Comparison of ENCODE assay signal across 27 cellular contexts in the genomic region with DNA sequence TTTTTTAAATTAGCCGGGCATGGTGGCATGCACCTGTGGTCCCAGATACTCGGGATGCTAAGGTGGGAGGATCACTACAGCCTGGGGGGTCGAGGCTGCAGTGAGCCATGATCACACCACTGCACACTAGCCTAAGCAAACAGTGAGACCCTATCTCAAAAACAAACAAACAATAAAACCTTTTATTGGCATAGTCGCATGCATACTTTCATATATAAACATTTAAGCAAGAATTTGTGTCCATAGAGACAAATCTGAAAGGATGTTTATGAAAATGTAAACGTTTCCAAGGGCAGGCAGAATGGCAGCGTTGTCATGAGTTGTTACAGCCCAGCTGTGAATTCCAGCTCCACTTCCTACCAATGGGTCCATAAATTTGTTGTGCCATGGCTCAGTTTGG.
"Had no signal": no experiment of that assay in that cellular context is flagged by ENCODE, and none has a peak within 500 bp of the region (broad histone marks: within the 10 kb centered on the region; RNA-seq: fewer than 3 reads in every experiment).

No MANE protein-coding gene starts in this region.

- H3K4me1 ChIP-seq: upper lobe of right lung had no signal

- H3K36me3 ChIP-seq: cardiac muscle cell, heart left ventricle, stomach, upper lobe of right lung, WERI-Rb-1 had no signal

- H3K4me3 ChIP-seq: body of pancreas, cardiac muscle cell, heart left ventricle, smooth muscle cell, stomach, upper lobe of right lung had no signal

- H3K27ac ChIP-seq: body of pancreas, cardiac muscle cell, epithelial cell of prostate, stomach, upper lobe of right lung, WERI-Rb-1 had no signal

- H3K27ac Mint-ChIP-seq: activated CD4-positive, alpha-beta T cell treated with anti-CD3 and anti-CD28 coated beads, Interleukin-2, amount 10 ng/mL, durations not matched to agents 7 days and 5 days; activated CD8-positive, alpha-beta memory T cell treated with anti-CD3 and anti-CD28 coated beads, Interleukin-2, amount 10 ng/mL, durations not matched to agents 7 days and 5 days; activated CD8-positive, alpha-beta T cell treated with anti-CD3 and anti-CD28 coated beads for 36 hours; activated naive CD4-positive, alpha-beta T cell treated with anti-CD3 and anti-CD28 coated beads, Interleukin-2, amount 10 ng/mL, durations not matched to agents 7 days and 5 days; memory B cell; naive B cell; stimulated activated memory B cell treated with anti-CD40 and anti-IgM and Interleukin-4, amounts not matched to agents 10 μg/mL and 1 μg/mL and 100 μg/mL, for 72 hours; T-cell; T-helper 2 cell treated with Interferon-gamma antibody and Interleukin-4, amounts not matched to agents 5 μg/mL and 100 μg/mL, for 36 hours had no signal

- H3K4me1 Mint-ChIP-seq: activated CD4-positive, alpha-beta T cell treated with anti-CD3 and anti-CD28 coated beads, Interleukin-2, amount 10 ng/mL, durations not matched to agents 7 days and 5 days; activated CD8-positive, alpha-beta memory T cell treated with anti-CD3 and anti-CD28 coated beads, Interleukin-2, amount 10 ng/mL, durations not matched to agents 7 days and 5 days; activated naive CD4-positive, alpha-beta T cell treated with anti-CD3 and anti-CD28 coated beads, Interleukin-2, amount 10 ng/mL, durations not matched to agents 7 days and 5 days; memory B cell; naive B cell; stimulated activated memory B cell treated with anti-CD40 and anti-IgM and Interleukin-4, amounts not matched to agents 10 μg/mL and 1 μg/mL and 100 μg/mL, for 72 hours; T-cell had no signal

- H3K27me3 ChIP-seq: body of pancreas, cardiac muscle cell, heart left ventricle, stomach, upper lobe of right lung had no signal

- DNase-seq: activated CD4-positive, alpha-beta T cell treated with anti-CD3 and anti-CD28 coated beads, Interleukin-2, amount 10 ng/mL, durations not matched to agents 7 days and 5 days; activated CD4-positive, CD25-positive, alpha-beta regulatory T cell treated with anti-CD3 and anti-CD28 coated beads, Interleukin-2, amount 50 U/mL, for 72 hours; activated CD8-positive, alpha-beta memory T cell treated with anti-CD3 and anti-CD28 coated beads, Interleukin-2, amount 10 ng/mL, durations not matched to agents 7 days and 5 days; activated CD8-positive, alpha-beta T cell treated with anti-CD3 and anti-CD28 coated beads for 36 hours; activated effector memory CD4-positive, alpha-beta T cell treated with anti-CD3 and anti-CD28 coated beads, Interleukin-2, amount 50 U/mL, for 16 hours; activated naive CD4-positive, alpha-beta T cell treated with anti-CD3 and anti-CD28 coated beads, Interleukin-2, amount 10 ng/mL, durations not matched to agents 7 days and 5 days; activated T-cell treated with anti-CD3 and anti-CD28 coated beads for 4 hours; amygdala; body of pancreas; heart left ventricle; islet precursor cell; left cardiac atrium; naive B cell; posterior cingulate gyrus; stimulated activated CD4-positive, alpha-beta T cell treated with anti-CD3 and anti-CD28 coated beads, Interleukin-15, amount 100 ng/mL, for 24 hours; stomach; T-cell; upper lobe of right lung; WERI-Rb-1 had no signal

- H3K9me3 Mint-ChIP-seq: activated CD4-positive, alpha-beta T cell treated with anti-CD3 and anti-CD28 coated beads, Interleukin-2, amount 10 ng/mL, durations not matched to agents 7 days and 5 days; activated CD8-positive, alpha-beta T cell treated with anti-CD3 and anti-CD28 coated beads for 36 hours; activated naive CD4-positive, alpha-beta T cell treated with anti-CD3 and anti-CD28 coated beads, Interleukin-2, amount 10 ng/mL, durations not matched to agents 7 days and 5 days; T-cell; T-helper 2 cell treated with Interferon-gamma antibody and Interleukin-4, amounts not matched to agents 5 μg/mL and 100 μg/mL, for 36 hours had no signal

- H3K27me3 Mint-ChIP-seq: activated naive CD4-positive, alpha-beta T cell treated with anti-CD3 and anti-CD28 coated beads, Interleukin-2, amount 10 ng/mL, durations not matched to agents 7 days and 5 days had no signal

- ATAC-seq: activated CD8-positive, alpha-beta memory T cell treated with anti-CD3 and anti-CD28 coated beads, Interleukin-2, amount 10 ng/mL, durations not matched to agents 7 days and 5 days; activated CD8-positive, alpha-beta T cell treated with anti-CD3 and anti-CD28 coated beads for 36 hours; body of pancreas; heart left ventricle; left cardiac atrium; sciatic nerve; stimulated activated memory B cell treated with anti-CD40 and anti-IgM and Interleukin-4, amounts not matched to agents 10 μg/mL and 1 μg/mL and 100 μg/mL, for 72 hours; T-cell; upper lobe of right lung had no signal

- H3K4me3 Mint-ChIP-seq: activated CD4-positive, alpha-beta T cell treated with anti-CD3 and anti-CD28 coated beads, Interleukin-2, amount 10 ng/mL, durations not matched to agents 7 days and 5 days; activated CD8-positive, alpha-beta memory T cell treated with anti-CD3 and anti-CD28 coated beads, Interleukin-2, amount 10 ng/mL, durations not matched to agents 7 days and 5 days; activated CD8-positive, alpha-beta T cell treated with anti-CD3 and anti-CD28 coated beads for 36 hours; activated naive CD4-positive, alpha-beta T cell treated with anti-CD3 and anti-CD28 coated beads, Interleukin-2, amount 10 ng/mL, durations not matched to agents 7 days and 5 days; memory B cell; naive B cell; neural crest cell; stimulated activated memory B cell treated with anti-CD40 and anti-IgM and Interleukin-4, amounts not matched to agents 10 μg/mL and 1 μg/mL and 100 μg/mL, for 72 hours; T-cell; T-helper 2 cell treated with Interferon-gamma antibody and Interleukin-4, amounts not matched to agents 5 μg/mL and 100 μg/mL, for 36 hours had no signal

- H3K9me3 ChIP-seq: body of pancreas, heart left ventricle, stomach, upper lobe of right lung had no signal

- H3K36me3 Mint-ChIP-seq: activated CD8-positive, alpha-beta memory T cell treated with anti-CD3 and anti-CD28 coated beads, Interleukin-2, amount 10 ng/mL, durations not matched to agents 7 days and 5 days; activated naive CD4-positive, alpha-beta T cell treated with anti-CD3 and anti-CD28 coated beads, Interleukin-2, amount 10 ng/mL, durations not matched to agents 7 days and 5 days; memory B cell; naive B cell; stimulated activated memory B cell treated with anti-CD40 and anti-IgM and Interleukin-4, amounts not matched to agents 10 μg/mL and 1 μg/mL and 100 μg/mL, for 72 hours; T-cell had no signal
